ENCODE assay signal across 14 cellular contexts in genomic region chr11:104700609-104701008, GRCh38.
DNase-seq lines count a peak whose midpoint lies in the region; ATAC-seq and TF ChIP-seq lines count a peak whose summit lies in the region.
"Had no signal": no experiment of that assay in that cellular context is flagged by ENCODE, and none has a peak within 500 bp of the region (broad histone marks: within the 10 kb centered on the region; RNA-seq: fewer than 3 reads in every experiment).

No MANE protein-coding gene starts in this region.

- no peak overlapping the region for H3K9ac ChIP-seq in smooth muscle cell (ENCODE audit: low read depth)

- no peaks in the 10 kb centered on the region for H3K9me3 ChIP-seq in smooth muscle cell (replicated peaks; ENCODE audit: low read depth)
- H3K9me3 ChIP-seq: tibial nerve had no signal

- no peaks in the 10 kb centered on the region for H4K20me1 ChIP-seq in smooth muscle cell (ENCODE audit: low read depth)

- H3K9me3 Mint-ChIP-seq in activated T-cell treated with anti-CD3 and anti-CD28 coated beads, Interleukin-2, amount 50 U/mL, for 4 hours, result no peaks in the 10 kb centered on the region
- H3K9me3 Mint-ChIP-seq in T-helper 1 cell treated with Interleukin-12 subunit alpha and Interleukin-12 subunit beta and Interleukin-4 antibody, amounts not matched to agents 30 μg/mL and 1 μg/mL, for 36 hours, result peaks cover 13% of the 10 kb centered on the region
- H3K9me3 Mint-ChIP-seq: nephron progenitor cell had no signal

- peak overlapping the region; percentile 17 for H3K4me2 ChIP-seq in smooth muscle cell

- no peak overlapping the region for H2AFZ ChIP-seq in smooth muscle cell (ENCODE audit: low read depth)

- no peak for DNase-seq in activated T-cell treated with anti-CD3 and anti-CD28 coated beads, Interleukin-2, amount 50 U/mL, for 4 hours
- no peak for DNase-seq in activated T-cell treated with anti-CD3 and anti-CD28 coated beads, Interleukin-2, amount 50 U/mL, for 1 hour
- DNase-seq in fibroblast of mammary gland (ENCODE audit: low read depth), result peak; percentile 61
- DNase-seq in smooth muscle cell (lab: John Stamatoyannopoulos, UW; ENCODE audit: unreplicated experiment), result no peak
- DNase-seq in HEK293T (ENCODE audit: extremely low spot score), result no peak
- no peak for DNase-seq in cortex of kidney (lab: John Stamatoyannopoulos, UW)
- DNase-seq: hypothalamus; NCI-H524 treated with DMSO at 0.1 percent for 48 hours; nephron progenitor cell; stimulated activated CD4-positive, alpha-beta T cell treated with anti-CD3 and anti-CD28 coated beads, Interleukin-4, amount 100 ng/mL, for 24 hours had no signal

- peaks cover 38% of the 10 kb centered on the region for H3K4me1 Mint-ChIP-seq in activated T-cell treated with anti-CD3 and anti-CD28 coated beads, Interleukin-2, amount 50 U/mL, for 4 hours (ENCODE audit: low read depth)
- peaks cover 27% of the 10 kb centered on the region for H3K4me1 Mint-ChIP-seq in T-helper 1 cell treated with Interleukin-12 subunit alpha and Interleukin-12 subunit beta and Interleukin-4 antibody, amounts not matched to agents 30 μg/mL and 1 μg/mL, for 36 hours (ENCODE audit: low read depth)
- H3K4me1 Mint-ChIP-seq: nephron progenitor cell had no signal

- H3K36me3 Mint-ChIP-seq in activated T-cell treated with anti-CD3 and anti-CD28 coated beads, Interleukin-2, amount 50 U/mL, for 4 hours (ENCODE audit: insufficient read depth), result peaks cover 2% of the 10 kb centered on the region
- peaks cover 15% of the 10 kb centered on the region for H3K36me3 Mint-ChIP-seq in T-helper 1 cell treated with Interleukin-12 subunit alpha and Interleukin-12 subunit beta and Interleukin-4 antibody, amounts not matched to agents 30 μg/mL and 1 μg/mL, for 36 hours (ENCODE audit: low read depth)

- H3K27ac ChIP-seq in smooth muscle cell (ENCODE audit: low read depth), result peak overlapping the region; percentile 46
- H3K27ac ChIP-seq: tibial nerve had no signal

- no peaks in the 10 kb centered on the region for H3K27me3 Mint-ChIP-seq in activated T-cell treated with anti-CD3 and anti-CD28 coated beads, Interleukin-2, amount 50 U/mL, for 4 hours (ENCODE audit: low read depth)
- H3K27me3 Mint-ChIP-seq in T-helper 1 cell treated with Interleukin-12 subunit alpha and Interleukin-12 subunit beta and Interleukin-4 antibody, amounts not matched to agents 30 μg/mL and 1 μg/mL, for 36 hours (ENCODE audit: low read depth), result no peaks in the 10 kb centered on the region

- H3F3A ChIP-seq in smooth muscle cell (ENCODE audit: low read depth), result no peaks in the 10 kb centered on the region

- H3K27me3 ChIP-seq in smooth muscle cell (ENCODE audit: low read depth), result no peaks in the 10 kb centered on the region
- H3K27me3 ChIP-seq: tibial nerve had no signal

- peak; percentile 67 to 70 for ATAC-seq in activated T-cell treated with anti-CD3 and anti-CD28 coated beads, Interleukin-2, amount 50 U/mL, for 4 hours
- ATAC-seq in HG02798 (IDR thresholded peaks at IDR 0.05; ENCODE audit: poor library complexity, unreplicated experiment), result no peak
- ATAC-seq: HepG2 had no signal

- H3K36me3 ChIP-seq in smooth muscle cell (ENCODE audit: low read depth), result no peaks in the 10 kb centered on the region
- H3K36me3 ChIP-seq: tibial nerve had no signal

- POLR2A ChIA-PET in HEK293T (lab: Yijun Ruan, JAX), result no interaction called here

- peak overlapping the region; percentile 1 for H3K27ac Mint-ChIP-seq in T-helper 1 cell treated with Interleukin-12 subunit alpha and Interleukin-12 subunit beta and Interleukin-4 antibody, amounts not matched to agents 30 μg/mL and 1 μg/mL, for 36 hours
- H3K27ac Mint-ChIP-seq: nephron progenitor cell had no signal

- H3K4me3 Mint-ChIP-seq in activated T-cell treated with anti-CD3 and anti-CD28 coated beads, Interleukin-2, amount 50 U/mL, for 4 hours, result no peak overlapping the region
- H3K4me3 Mint-ChIP-seq in T-helper 1 cell treated with Interleukin-12 subunit alpha and Interleukin-12 subunit beta and Interleukin-4 antibody, amounts not matched to agents 30 μg/mL and 1 μg/mL, for 36 hours, result peak overlapping the region; percentile 6
- H3K4me3 Mint-ChIP-seq: nephron progenitor cell had no signal

- no peaks in the 10 kb centered on the region for H3K79me2 ChIP-seq in smooth muscle cell (ENCODE audit: low read depth)

- peaks cover 5% of the 10 kb centered on the region for H3K4me1 ChIP-seq in smooth muscle cell (ENCODE audit: low read depth)

- CTCF ChIA-PET in HEK293T (lab: Yijun Ruan, JAX), result no interaction called here

- TF ChIP-seq CTCF in fibroblast of mammary gland (conservative IDR thresholded peaks at IDR 0.05; ENCODE audit: control insufficient read depth, insufficient read depth, low read depth, low read length) (no peak), smooth muscle cell (IDR thresholded peaks at IDR 0.05; ENCODE audit: borderline replicate concordance, insufficient read depth, poor library complexity, severe bottlenecking) (no peak)

- H3K4me3 ChIP-seq in fibroblast of mammary gland (ENCODE audit: control insufficient read depth, low read depth, low read length) (no peak overlapping the region), smooth muscle cell (no peak overlapping the region)
- H3K4me3 ChIP-seq: tibial nerve had no signal

TF ChIP-seq in HEK293T, 16 proteins besides CTCF, POLR2A, EP300 and RAD21:
- TF ChIP-seq SUZ12 (IDR thresholded peaks at IDR 0.05), result no peak
- no peak for TF ChIP-seq HDGF (IDR thresholded peaks at IDR 0.05; ENCODE audit: borderline replicate concordance)
- no peak for TF ChIP-seq SP1 (IDR thresholded peaks at IDR 0.05)
- TF ChIP-seq CTBP1 (IDR thresholded peaks at IDR 0.05; ENCODE audit: borderline replicate concordance), result no peak
- TF ChIP-seq FOXK2 (IDR thresholded peaks at IDR 0.05), result no peak
- no peak for TF ChIP-seq TARDBP (IDR thresholded peaks at IDR 0.05)
- TF ChIP-seq LEF1 (IDR thresholded peaks at IDR 0.05; ENCODE audit: borderline replicate concordance), result no peak
- no peak for TF ChIP-seq BHLHE40 (IDR thresholded peaks at IDR 0.05; ENCODE audit: borderline replicate concordance)
- TF ChIP-seq ARNT (IDR thresholded peaks at IDR 0.05), result no peak
- TF ChIP-seq ZNF384 (IDR thresholded peaks at IDR 0.05), result no peak
- no peak for TF ChIP-seq ELF4 (IDR thresholded peaks at IDR 0.05)
- no peak for TF ChIP-seq PKNOX1 (IDR thresholded peaks at IDR 0.05)
- no peak for TF ChIP-seq NFRKB (IDR thresholded peaks at IDR 0.05)
- no peak for TF ChIP-seq FOXA1 (IDR thresholded peaks at IDR 0.05)
- no peak for TF ChIP-seq L3MBTL2 (conservative IDR thresholded peaks at IDR 0.05)
- no peak for TF ChIP-seq FOXM1 (IDR thresholded peaks at IDR 0.05; ENCODE audit: borderline replicate concordance)
